8 cellular contexts compared by ENCODE assay signal in genomic region chr5:149271717-149272558, GRCh38. TPM values are rescaled to one million over a fixed set of nuclear protein-coding genes. Genes with fewer than 3 reads are reported as not detected.
A peak's percentile ranks its signal among the peaks of the same experiment; 100 is the strongest.
DNase-seq lines count a peak whose midpoint lies in the region; ATAC-seq and TF ChIP-seq lines count a peak whose summit lies in the region.

Gene AFAP1L1, plus strand, starts transcription at chr5:149271859. Its CDS starts 110 bp downstream, at chr5:149271969.

- H3K27me3 ChIP-seq in CD4-positive, alpha-beta T cell (ENCODE audit: control insufficient read depth, insufficient read depth, low read length): peaks cover 14% of the 10 kb centered on the region
- peaks cover 9% of the 10 kb centered on the region for H3K27me3 ChIP-seq in lower lobe of right lung (ENCODE audit: low read depth)

- H3K27me3 Mint-ChIP-seq in CD4-positive, alpha-beta T cell: peaks cover 41% of the 10 kb centered on the region
- peaks cover 51% of the 10 kb centered on the region for H3K27me3 Mint-ChIP-seq in activated B cell treated with CpG ODN at 0.5 μM for 24 hours
- H3K27me3 Mint-ChIP-seq in endothelial cell (ENCODE audit: unreplicated experiment): peaks cover 9% of the 10 kb centered on the region
- H3K27me3 Mint-ChIP-seq in stimulated activated memory B cell treated with anti-CD40 and anti-IgM and Interleukin-4, amounts not matched to agents 10 μg/mL and 1 μg/mL and 100 μg/mL, for 72 hours: peaks cover 54% of the 10 kb centered on the region

- no peak for TF ChIP-seq CTCF in CD4-positive, alpha-beta T cell (IDR thresholded peaks at IDR 0.05)
- TF ChIP-seq CTCF in activated B cell treated with CpG ODN at 0.5 μM for 24 hours (IDR thresholded peaks at IDR 0.05): no peak
- TF ChIP-seq CTCF in endothelial cell (IDR thresholded peaks at IDR 0.05; ENCODE audit: unreplicated experiment): no peak
- TF ChIP-seq CTCF in lower lobe of right lung (IDR thresholded peaks at IDR 0.05): no peak

- H3K36me3 Mint-ChIP-seq in CD4-positive, alpha-beta T cell (ENCODE audit: low read depth): no peaks in the 10 kb centered on the region
- H3K36me3 Mint-ChIP-seq in activated B cell treated with CpG ODN at 0.5 μM for 24 hours (ENCODE audit: low read depth) (peaks cover 10% of the 10 kb centered on the region), endothelial cell (ENCODE audit: low read depth, unreplicated experiment) (peaks cover 33% of the 10 kb centered on the region)
- no peaks in the 10 kb centered on the region for H3K36me3 Mint-ChIP-seq in stimulated activated memory B cell treated with anti-CD40 and anti-IgM and Interleukin-4, amounts not matched to agents 10 μg/mL and 1 μg/mL and 100 μg/mL, for 72 hours

- POLR2A ChIA-PET in CD4-positive, alpha-beta T cell (lab: Charles Lee): interaction anchor here (0.8 to 1.0 kb wide), 2 partner anchors 32 to 49 kb away, joined by 3 to 4 read pairs; no protein-coding TSS in a partner anchor
- POLR2A ChIA-PET in activated B cell treated with CpG ODN at 0.5 μM for 24 hours (lab: Charles Lee): no interaction called here

- H3K4me1 ChIP-seq in lower lobe of right lung: peaks cover 17% of the 10 kb centered on the region

- no peak within 1 kb of the TSS for H3K27ac ChIP-seq in CD4-positive, alpha-beta T cell (ENCODE audit: low read depth, low read length)
- peak within 1 kb of the TSS; percentile 76 for H3K27ac ChIP-seq in lower lobe of right lung

- H3K4me3 ChIP-seq in lower lobe of right lung: peak within 1 kb of the TSS; percentile 69

- peak within 1 kb of the TSS; percentile 91 for H3K4me3 Mint-ChIP-seq in CD4-positive, alpha-beta T cell
- H3K4me3 Mint-ChIP-seq in activated B cell treated with CpG ODN at 0.5 μM for 24 hours (peak within 1 kb of the TSS; percentile 85), endothelial cell (ENCODE audit: unreplicated experiment) (peak within 1 kb of the TSS; percentile 99)
- H3K4me3 Mint-ChIP-seq in stimulated activated memory B cell treated with anti-CD40 and anti-IgM and Interleukin-4, amounts not matched to agents 10 μg/mL and 1 μg/mL and 100 μg/mL, for 72 hours: peak within 1 kb of the TSS; percentile 81

- H3K4me1 Mint-ChIP-seq in CD4-positive, alpha-beta T cell (ENCODE audit: low read depth): peaks cover 12% of the 10 kb centered on the region
- H3K4me1 Mint-ChIP-seq in activated B cell treated with CpG ODN at 0.5 μM for 24 hours: peaks cover 9% of the 10 kb centered on the region
- H3K4me1 Mint-ChIP-seq in endothelial cell (ENCODE audit: unreplicated experiment): peaks cover 62% of the 10 kb centered on the region
- H3K4me1 Mint-ChIP-seq in stimulated activated memory B cell treated with anti-CD40 and anti-IgM and Interleukin-4, amounts not matched to agents 10 μg/mL and 1 μg/mL and 100 μg/mL, for 72 hours: peaks cover 14% of the 10 kb centered on the region

- peaks cover 8% of the 10 kb centered on the region for H3K9me3 ChIP-seq in CD4-positive, alpha-beta T cell (ENCODE audit: control insufficient read depth, low read length)
- H3K9me3 ChIP-seq in lower lobe of right lung: peaks cover 10% of the 10 kb centered on the region

- CTCF ChIA-PET in CD4-positive, alpha-beta T cell (lab: Charles Lee): interaction anchor here (0.5 kb wide), 1 partner anchor 537 kb away, joined by 3 read pairs; no protein-coding TSS in a partner anchor
- CTCF ChIA-PET in activated B cell treated with CpG ODN at 0.5 μM for 24 hours (lab: Charles Lee): no interaction called here

- intact Hi-C loops in CD4-positive, alpha-beta T cell (cut with DNase I, micrococcal nuclease): loop anchor here in 1 of 2 experiments (5.0 kb wide), 1 partner anchor 830 kb away; no protein-coding TSS in a partner anchor
- intact Hi-C loops in activated B cell treated with CpG ODN at 0.5 μM for 24 hours (cut with micrococcal nuclease) (loop anchor here (5.0 to 10.0 kb wide), 2 partner anchors 75 to 537 kb away; partner anchors contain the start of gene GRPEL2), lower lobe of right lung (cut with DNase I) (no loop called here)

- peak; percentile 58 for ATAC-seq in CD4-positive, alpha-beta T cell (ENCODE audit: poor library complexity)
- peak; percentile 47 for ATAC-seq in HG02870 (IDR thresholded peaks at IDR 0.05; ENCODE audit: unreplicated experiment)
- ATAC-seq in activated B cell treated with CpG ODN at 0.5 μM for 24 hours (ENCODE audit: low read depth): peak; percentile 40
- ATAC-seq in lower lobe of right lung: peak; percentile 84
- peak; percentile 74 for ATAC-seq in stimulated activated memory B cell treated with anti-CD40 and anti-IgM and Interleukin-4, amounts not matched to agents 10 μg/mL and 1 μg/mL and 100 μg/mL, for 72 hours
- ATAC-seq in GM18858 (IDR thresholded peaks at IDR 0.05; ENCODE audit: unreplicated experiment): no peak
- ATAC-seq in HG03135 (IDR thresholded peaks at IDR 0.05; ENCODE audit: unreplicated experiment): no peak

- no peak for DNase-seq in CD4-positive, alpha-beta T cell
- DNase-seq in activated B cell treated with CpG ODN at 0.5 μM for 24 hours: no peak
- peak; percentile 78 for DNase-seq in endothelial cell (ENCODE audit: low spot score)
- DNase-seq in lower lobe of right lung: peak; percentile 69

- H3K27ac Mint-ChIP-seq in CD4-positive, alpha-beta T cell: no peak within 1 kb of the TSS
- H3K27ac Mint-ChIP-seq in activated B cell treated with CpG ODN at 0.5 μM for 24 hours: no peak within 1 kb of the TSS
- peak within 1 kb of the TSS; percentile 88 for H3K27ac Mint-ChIP-seq in endothelial cell (ENCODE audit: unreplicated experiment)
- no peak within 1 kb of the TSS for H3K27ac Mint-ChIP-seq in stimulated activated memory B cell treated with anti-CD40 and anti-IgM and Interleukin-4, amounts not matched to agents 10 μg/mL and 1 μg/mL and 100 μg/mL, for 72 hours

- no peaks in the 10 kb centered on the region for H3K36me3 ChIP-seq in lower lobe of right lung

- peaks cover 2% of the 10 kb centered on the region for H3K9me3 Mint-ChIP-seq in CD4-positive, alpha-beta T cell
- H3K9me3 Mint-ChIP-seq in activated B cell treated with CpG ODN at 0.5 μM for 24 hours (peaks cover 17% of the 10 kb centered on the region), endothelial cell (ENCODE audit: unreplicated experiment) (no peaks in the 10 kb centered on the region)
- H3K9me3 Mint-ChIP-seq in stimulated activated memory B cell treated with anti-CD40 and anti-IgM and Interleukin-4, amounts not matched to agents 10 μg/mL and 1 μg/mL and 100 μg/mL, for 72 hours: peaks cover 9% of the 10 kb centered on the region

RNA-seq across cellular contexts. Expression of gene AFAP1L1, which starts in this region (rescaled TPM):
- total RNA-seq in CD4-positive, alpha-beta T cell: under 1 TPM; 0.47 to 0.56 TPM
- 0.44 TPM in 1 of 2 replicates, not detected in the other for total RNA-seq in activated B cell treated with CpG ODN at 0.5 μM for 24 hours
- 393 TPM for total RNA-seq in endothelial cell (ENCODE audit: unreplicated experiment)
- 26.6 TPM for total RNA-seq in lower lobe of right lung

Comparison
In these comparisons a context has a peak if more than half of its experiments do, and no peak if none do; other contexts are left out.
1. RNA of gene AFAP1L1 (total RNA-seq): 393 TPM in endothelial cell (single experiment) and 26.6 TPM in lower lobe of right lung (single experiment); 0.47 to 0.56 TPM in CD4-positive, alpha-beta T cell and 0.44 TPM in activated B cell treated with CpG ODN at 0.5 μM for 24 hours; every median in the first group is over 10 times any median in the second.
2. RNA of gene AFAP1L1 (total RNA-seq): 393 TPM in endothelial cell (single experiment); 26.6 TPM in lower lobe of right lung (single experiment); every median in the first group is over 10 times any median in the second.
3. Peak in ATAC-seq in CD4-positive, alpha-beta T cell; RNA of the gene not detected or under 1 TPM.
4. Peak in ATAC-seq in activated B cell treated with CpG ODN at 0.5 μM for 24 hours; RNA of the gene not detected or under 1 TPM.
5. ATAC-seq: peak in HG02870 (single experiment), lower lobe of right lung (2 of 2) and stimulated activated memory B cell treated with anti-CD40 and anti-IgM and Interleukin-4, amounts not matched to agents 10 μg/mL and 1 μg/mL and 100 μg/mL, for 72 hours (single experiment); none in GM18858 (single experiment) and HG03135 (single experiment).
6. DNase-seq: peak in endothelial cell (single experiment) and lower lobe of right lung (single experiment); none in CD4-positive, alpha-beta T cell (0 of 10) and activated B cell treated with CpG ODN at 0.5 μM for 24 hours (single experiment).
7. Peak in every context shown above with its lines, with median percentiles within 50 percentile points of each other: H3K4me3 Mint-ChIP-seq.